18 cellular contexts compared by ENCODE assay signal in the genomic region with DNA sequence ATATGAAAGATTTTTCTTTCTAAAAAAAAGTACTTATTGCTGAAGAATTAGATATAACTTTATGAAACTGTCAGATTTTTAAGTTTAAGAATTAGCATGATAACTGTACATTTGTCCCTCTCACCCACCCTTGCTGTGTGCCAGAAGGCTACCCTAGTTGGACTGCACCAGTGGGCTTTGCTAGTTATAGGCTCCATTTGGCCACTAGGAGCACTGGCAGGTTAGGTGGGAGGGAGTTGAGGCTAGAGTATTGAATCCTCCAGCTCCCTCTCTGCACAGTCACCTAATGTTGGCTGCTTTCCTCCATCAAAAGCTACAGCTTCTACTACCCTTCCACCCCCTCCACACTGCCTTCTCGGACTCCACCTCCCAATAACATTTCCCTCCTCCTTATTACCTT.
DNase-seq lines count a peak whose midpoint lies in the region; ATAC-seq, FAIRE-seq and TF ChIP-seq lines count a peak whose summit lies in the region.
"Had no signal": no experiment of that assay in that cellular context is flagged by ENCODE, and none has a peak within 500 bp of the region (broad histone marks: within the 10 kb centered on the region; RNA-seq: fewer than 3 reads in every experiment).

No MANE protein-coding gene starts in this region.

- H3K36me3 ChIP-seq in astrocyte (ENCODE audit: insufficient read depth, low read length), result no peaks in the 10 kb centered on the region
- H3K36me3 ChIP-seq: BLaER1 treated with 17β-estradiol and CSF1 and Interleukin-3, amounts not matched to agents 10 nM and 100 nM; HAP-1 had no signal

- H3K79me2 ChIP-seq in astrocyte (ENCODE audit: insufficient read depth, low read length), result no peaks in the 10 kb centered on the region

- H3K9me3 Mint-ChIP-seq in astrocyte (ENCODE audit: unreplicated experiment), result no peaks in the 10 kb centered on the region
- H3K9me3 Mint-ChIP-seq: GM23338 had no signal

- H3K9me3 ChIP-seq in astrocyte (ENCODE audit: insufficient read depth, low read depth, low read length), result no peaks in the 10 kb centered on the region
- H3K9me3 ChIP-seq: BLaER1 treated with 17β-estradiol and CSF1 and Interleukin-3, amounts not matched to agents 10 nM and 100 nM; HAP-1 had no signal

- no peaks in the 10 kb centered on the region for H3K4me1 ChIP-seq in astrocyte (ENCODE audit: insufficient read depth, low read length)
- H3K4me1 ChIP-seq: BLaER1 treated with 17β-estradiol and CSF1 and Interleukin-3, amounts not matched to agents 10 nM and 100 nM had no signal

- no peaks in the 10 kb centered on the region for H3K27me3 Mint-ChIP-seq in astrocyte (ENCODE audit: low read depth, unreplicated experiment)

- TF ChIP-seq CTCF in GM12873 (IDR thresholded peaks at IDR 0.05; ENCODE audit: insufficient read depth, low read depth, low read length, missing control alignments) (peak; percentile 40), HFF-Myc (IDR thresholded peaks at IDR 0.05; ENCODE audit: low read depth, low read length, missing control alignments) (peak; percentile 6), astrocyte (IDR thresholded peaks at IDR 0.05; ENCODE audit: insufficient read depth, low read depth, low read length) (no peak), epithelial cell of proximal tubule (conservative IDR thresholded peaks at IDR 0.05; ENCODE audit: low read depth, low read length) (peak; percentile 18)

- H4K20me1 ChIP-seq in astrocyte (ENCODE audit: insufficient read depth, low read length), result no peaks in the 10 kb centered on the region
- H4K20me1 ChIP-seq: BLaER1 treated with 17β-estradiol and CSF1 and Interleukin-3, amounts not matched to agents 10 nM and 100 nM had no signal

- H3K4me3 Mint-ChIP-seq in astrocyte (ENCODE audit: unreplicated experiment), result no peak overlapping the region
- H3K4me3 Mint-ChIP-seq: CD4-positive, CD25-positive, alpha-beta regulatory T cell; GM23338 had no signal

- H2AFZ ChIP-seq in astrocyte (ENCODE audit: low read depth, low read length), result no peak overlapping the region
- H2AFZ ChIP-seq: GM23338 had no signal

- no peak overlapping the region for H3K27ac Mint-ChIP-seq in astrocyte (ENCODE audit: unreplicated experiment)
- H3K27ac Mint-ChIP-seq: CD4-positive, CD25-positive, alpha-beta regulatory T cell; GM23338 had no signal

- H3K4me3 ChIP-seq in HFF-Myc (replicated peaks; ENCODE audit: low read depth, low read length) (no peak overlapping the region), astrocyte (ENCODE audit: insufficient read depth, low read depth, low read length) (no peak overlapping the region), epithelial cell of proximal tubule (ENCODE audit: low read depth, low read length) (no peak overlapping the region)
- H3K4me3 ChIP-seq: BLaER1 treated with 17β-estradiol and CSF1 and Interleukin-3, amounts not matched to agents 10 nM and 100 nM; GM23338; HAP-1 had no signal

- H3K27me3 ChIP-seq in astrocyte (ENCODE audit: insufficient read depth, low read length), result no peaks in the 10 kb centered on the region
- H3K27me3 ChIP-seq: BLaER1 treated with 17β-estradiol and CSF1 and Interleukin-3, amounts not matched to agents 10 nM and 100 nM had no signal

- no peaks in the 10 kb centered on the region for H3K36me3 Mint-ChIP-seq in astrocyte (ENCODE audit: low read depth, unreplicated experiment)
- H3K36me3 Mint-ChIP-seq: CD4-positive, CD25-positive, alpha-beta regulatory T cell had no signal

- H3K27ac ChIP-seq in astrocyte (ENCODE audit: low read depth, low read length), result no peak overlapping the region
- H3K27ac ChIP-seq: BLaER1 treated with 17β-estradiol and CSF1 and Interleukin-3, amounts not matched to agents 10 nM and 100 nM had no signal

- H3K9ac ChIP-seq in astrocyte (ENCODE audit: low read length), result no peak overlapping the region
- H3K9ac ChIP-seq: BLaER1 treated with 17β-estradiol and CSF1 and Interleukin-3, amounts not matched to agents 10 nM and 100 nM had no signal

- no peak for ATAC-seq in GM21528 (IDR thresholded peaks at IDR 0.05; ENCODE audit: low FRiP score, unreplicated experiment)
- ATAC-seq: GM23338 had no signal

- POLR2A ChIA-PET in HEK293T (lab: Yijun Ruan, JAX), result no interaction called here

- no peak overlapping the region for H3K4me2 ChIP-seq in astrocyte (ENCODE audit: low read length)
- H3K4me2 ChIP-seq: BLaER1 treated with 17β-estradiol and CSF1 and Interleukin-3, amounts not matched to agents 10 nM and 100 nM; GM23338 had no signal

- in situ Hi-C loops in G401 (cut with HindIII; ENCODE audit: low sequenced_read_pairs), result no loop called here

- peak; percentile 37 for FAIRE-seq in astrocyte (lab: Jason Lieb, UNC)

- no peaks in the 10 kb centered on the region for H3K4me1 Mint-ChIP-seq in astrocyte (ENCODE audit: low read depth, unreplicated experiment)
- H3K4me1 Mint-ChIP-seq: CD4-positive, CD25-positive, alpha-beta regulatory T cell; GM23338 had no signal

- DNase-seq in HFF-Myc (ENCODE audit: extremely low read depth, low read depth) (no peak), astrocyte (ENCODE audit: low read depth) (no peak), epithelial cell of proximal tubule (ENCODE audit: low read depth) (no peak), NCI-H1092 treated with DMSO at 0.1 percent for 48 hours (lab: John Stamatoyannopoulos, UW) (no peak), G401 (ENCODE audit: low spot score) (no peak), HEK293T (ENCODE audit: extremely low spot score) (no peak)
- DNase-seq: 8988T; AML-193; Calu3; CD4-positive, CD25-positive, alpha-beta regulatory T cell; DMS 273 treated with DMSO at 0.1 percent for 48 hours; IMR-90; KG1 had no signal

- CTCF ChIA-PET in HEK293T (lab: Yijun Ruan, JAX), result no interaction called here

TF ChIP-seq in HEK293T, 16 proteins besides CTCF, POLR2A, EP300 and RAD21:
- TF ChIP-seq TARDBP (IDR thresholded peaks at IDR 0.05) (no peak), FOXK2 (IDR thresholded peaks at IDR 0.05) (no peak), L3MBTL2 (conservative IDR thresholded peaks at IDR 0.05) (no peak), NFRKB (IDR thresholded peaks at IDR 0.05) (no peak), SP1 (IDR thresholded peaks at IDR 0.05) (no peak), CTBP1 (IDR thresholded peaks at IDR 0.05; ENCODE audit: borderline replicate concordance) (no peak), FOXM1 (IDR thresholded peaks at IDR 0.05; ENCODE audit: borderline replicate concordance) (no peak), FOXA1 (IDR thresholded peaks at IDR 0.05) (no peak), SUZ12 (IDR thresholded peaks at IDR 0.05) (no peak), HDGF (IDR thresholded peaks at IDR 0.05; ENCODE audit: borderline replicate concordance) (no peak), BHLHE40 (IDR thresholded peaks at IDR 0.05; ENCODE audit: borderline replicate concordance) (no peak), ARNT (IDR thresholded peaks at IDR 0.05) (no peak), ELF4 (IDR thresholded peaks at IDR 0.05) (no peak), ZNF384 (IDR thresholded peaks at IDR 0.05) (no peak), LEF1 (IDR thresholded peaks at IDR 0.05; ENCODE audit: borderline replicate concordance) (no peak)
- TF ChIP-seq, protein P1, sequence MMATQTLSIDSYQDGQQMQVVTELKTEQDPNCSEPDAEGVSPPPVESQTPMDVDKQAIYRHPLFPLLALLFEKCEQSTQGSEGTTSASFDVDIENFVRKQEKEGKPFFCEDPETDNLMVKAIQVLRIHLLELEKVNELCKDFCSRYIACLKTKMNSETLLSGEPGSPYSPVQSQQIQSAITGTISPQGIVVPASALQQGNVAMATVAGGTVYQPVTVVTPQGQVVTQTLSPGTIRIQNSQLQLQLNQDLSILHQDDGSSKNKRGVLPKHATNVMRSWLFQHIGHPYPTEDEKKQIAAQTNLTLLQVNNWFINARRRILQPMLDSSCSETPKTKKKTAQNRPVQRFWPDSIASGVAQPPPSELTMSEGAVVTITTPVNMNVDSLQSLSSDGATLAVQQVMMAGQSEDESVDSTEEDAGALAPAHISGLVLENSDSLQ (IDR thresholded peaks at IDR 0.05), result no peak
